8 cellular contexts compared by ENCODE assay signal in genomic region chr1:211416628-211417323, GRCh38.
A peak's percentile ranks its signal among the peaks of the same experiment; 100 is the strongest.
DNase-seq lines count a peak whose midpoint lies in the region; ATAC-seq, FAIRE-seq and TF ChIP-seq lines count a peak whose summit lies in the region.
"Not testable (repeated sequence)": the region's sequence is repeated elsewhere in the genome, so short reads cannot be mapped to it uniquely, and the experiment has no call there.

No MANE protein-coding gene starts in this region.

- H4K20me1 ChIP-seq in smooth muscle cell (ENCODE audit: low read depth), result not testable (repeated sequence)

- ATAC-seq in A549 (peak; percentile 84 to 89), GM19025 (IDR thresholded peaks at IDR 0.05; ENCODE audit: low read depth, unreplicated experiment) (peak; percentile 50), HG03060 (IDR thresholded peaks at IDR 0.05; ENCODE audit: low read depth, unreplicated experiment) (peak; percentile 44)

- not testable (repeated sequence) for TF ChIP-seq CTCF in A549 (IDR thresholded peaks at IDR 0.05); kidney (IDR thresholded peaks at IDR 0.05; ENCODE audit: borderline replicate concordance, extremely low read depth, insufficient read depth); smooth muscle cell (IDR thresholded peaks at IDR 0.05; ENCODE audit: borderline replicate concordance, insufficient read depth, poor library complexity, severe bottlenecking)

- not testable (repeated sequence) for TF ChIP-seq POLR2A in A549 (IDR thresholded peaks at IDR 0.05; ENCODE audit: low read length)

- H3K27me3 ChIP-seq in smooth muscle cell (ENCODE audit: low read depth), result not testable (repeated sequence)

- H3K36me3 Mint-ChIP-seq in activated CD4-positive, alpha-beta memory T cell treated with anti-CD3 and anti-CD28 coated beads, Interleukin-2, amount 10 ng/mL, durations not matched to agents 7 days and 5 days (ENCODE audit: low read depth), result not testable (repeated sequence)

- peak overlapping the region; percentile 34 for H3K27ac Mint-ChIP-seq in activated CD4-positive, alpha-beta memory T cell treated with anti-CD3 and anti-CD28 coated beads, Interleukin-2, amount 10 ng/mL, durations not matched to agents 7 days and 5 days

- H3K79me2 ChIP-seq in smooth muscle cell (ENCODE audit: low read depth), result not testable (repeated sequence)

- H3K4me3 ChIP-seq in A549, result peak overlapping the region; percentile 50
- peak overlapping the region; percentile 23 to 35 for H3K4me3 ChIP-seq in kidney (ENCODE audit: low read length in 2 of 2)
- H3K4me3 ChIP-seq in smooth muscle cell, result peak overlapping the region; percentile 49

- not testable (repeated sequence) for H3K9ac ChIP-seq in kidney (ENCODE audit: low read length in 2 of 2); smooth muscle cell (ENCODE audit: low read depth)

- not testable (repeated sequence) for H3K9me3 Mint-ChIP-seq in activated CD4-positive, alpha-beta memory T cell treated with anti-CD3 and anti-CD28 coated beads, Interleukin-2, amount 10 ng/mL, durations not matched to agents 7 days and 5 days

- peak overlapping the region; percentile 42 for H2AFZ ChIP-seq in smooth muscle cell (ENCODE audit: low read depth)

- H3K4me1 Mint-ChIP-seq in activated CD4-positive, alpha-beta memory T cell treated with anti-CD3 and anti-CD28 coated beads, Interleukin-2, amount 10 ng/mL, durations not matched to agents 7 days and 5 days, result peaks cover 22% of the 10 kb centered on the region

- peak in 1 of 2 experiments; percentile 35 for DNase-seq in A549 (ENCODE audit: low read depth in 1 of 2, low spot score in 1 of 2)
- DNase-seq in NCI-H510A (lab: John Stamatoyannopoulos, UW), result peak; percentile 16
- DNase-seq in activated CD4-positive, alpha-beta memory T cell treated with anti-CD3 and anti-CD28 coated beads, Interleukin-2, amount 10 ng/mL, durations not matched to agents 7 days and 5 days, result peak; percentile 44
- DNase-seq in dedifferentiated amniotic fluid mesenchymal stem cell (ENCODE audit: extremely low spot score), result peak; percentile 50
- DNase-seq in kidney, result peak; percentile 85
- DNase-seq in smooth muscle cell (lab: John Stamatoyannopoulos, UW; ENCODE audit: unreplicated experiment), result not testable (repeated sequence)

- FAIRE-seq in A549 (lab: Jason Lieb, UNC), result peak; percentile 56
- FAIRE-seq in kidney (lab: Jason Lieb, UNC), result peak; percentile 46

- H3K9me3 ChIP-seq in A549; kidney (ENCODE audit: control insufficient read depth in 1 of 2, low read length in 2 of 2); smooth muscle cell (replicated peaks; ENCODE audit: low read depth): not testable (repeated sequence)

- not testable (repeated sequence) for H3K27me3 Mint-ChIP-seq in activated CD4-positive, alpha-beta memory T cell treated with anti-CD3 and anti-CD28 coated beads, Interleukin-2, amount 10 ng/mL, durations not matched to agents 7 days and 5 days

- POLR2A ChIA-PET in A549 (lab: Yijun Ruan, JAX), result interaction anchor here (2.5 kb wide), 1 partner anchor 34 kb away, joined by 7 read pairs; no protein-coding TSS in a partner anchor
- POLR2A ChIA-PET in activated CD4-positive, alpha-beta memory T cell treated with anti-CD3 and anti-CD28 coated beads, Interleukin-2, amount 10 ng/mL, durations not matched to agents 7 days and 5 days (lab: Charles Lee), result interaction anchor here (1.3 to 3.2 kb wide), 3 partner anchors 34 to 158 kb away, joined by 4 to 13 read pairs (median 4); partner anchors contain the start of gene TRAF5

- peak overlapping the region; percentile 49 for H3K4me3 Mint-ChIP-seq in activated CD4-positive, alpha-beta memory T cell treated with anti-CD3 and anti-CD28 coated beads, Interleukin-2, amount 10 ng/mL, durations not matched to agents 7 days and 5 days

- peak overlapping the region; percentile 76 for H3K4me2 ChIP-seq in A549
- H3K4me2 ChIP-seq in smooth muscle cell, result peak overlapping the region; percentile 83

- H3K27ac ChIP-seq in A549 (peak overlapping the region; percentile 71 to 95), kidney (ENCODE audit: low read depth in 2 of 2, low read length in 2 of 2) (peak overlapping the region in 1 of 2 donors; percentile 30), smooth muscle cell (ENCODE audit: low read depth) (peak overlapping the region; percentile 47)

- not testable (repeated sequence) for TF ChIP-seq RAD21 in A549 (conservative IDR thresholded peaks at IDR 0.05 in 1 of 2, IDR thresholded peaks at IDR 0.05 in 1 of 2)

- CTCF ChIA-PET in A549 (lab: Yijun Ruan, JAX), result interaction anchor here (0.9 to 2.0 kb wide), 9 partner anchors 10 to 238 kb away, joined by 3 to 10 read pairs (median 5); no protein-coding TSS in a partner anchor
- CTCF ChIA-PET in activated CD4-positive, alpha-beta memory T cell treated with anti-CD3 and anti-CD28 coated beads, Interleukin-2, amount 10 ng/mL, durations not matched to agents 7 days and 5 days (lab: Charles Lee), result interaction anchor here (1.0 to 1.3 kb wide), 2 partner anchors 23 to 81 kb away, joined by 3 to 4 read pairs; no protein-coding TSS in a partner anchor

- WGBS in A549 (ENCODE audit: missing lambda C conversion rate), result 33% methylated on average over 20 of the region's 46 CpGs
- 15% methylated on average over 34 of the region's 46 CpGs for WGBS in smooth muscle cell (ENCODE audit: low lambda C conversion rate)

- H3K36me3 ChIP-seq in kidney (ENCODE audit: control insufficient read depth in 1 of 2, insufficient read depth in 2 of 2, low read length in 2 of 2); smooth muscle cell (ENCODE audit: low read depth): not testable (repeated sequence)

- intact Hi-C loops in kidney (cut with DNase I), result not testable (repeated sequence)

- H3F3A ChIP-seq in smooth muscle cell (ENCODE audit: low read depth), result not testable (repeated sequence)

- TF ChIP-seq EP300 in A549 (IDR thresholded peaks at IDR 0.05), result not testable (repeated sequence)

- H3K4me1 ChIP-seq in A549; kidney (ENCODE audit: control insufficient read depth in 1 of 2, insufficient read depth in 1 of 2, low read depth in 1 of 2, low read length in 2 of 2); smooth muscle cell (ENCODE audit: low read depth): not testable (repeated sequence)

TF ChIP-seq in A549, 52 proteins besides CTCF, POLR2A, EP300 and RAD21:
- peak; percentile 44 for TF ChIP-seq MAX (IDR thresholded peaks at IDR 0.05)
